In the genomic region with DNA sequence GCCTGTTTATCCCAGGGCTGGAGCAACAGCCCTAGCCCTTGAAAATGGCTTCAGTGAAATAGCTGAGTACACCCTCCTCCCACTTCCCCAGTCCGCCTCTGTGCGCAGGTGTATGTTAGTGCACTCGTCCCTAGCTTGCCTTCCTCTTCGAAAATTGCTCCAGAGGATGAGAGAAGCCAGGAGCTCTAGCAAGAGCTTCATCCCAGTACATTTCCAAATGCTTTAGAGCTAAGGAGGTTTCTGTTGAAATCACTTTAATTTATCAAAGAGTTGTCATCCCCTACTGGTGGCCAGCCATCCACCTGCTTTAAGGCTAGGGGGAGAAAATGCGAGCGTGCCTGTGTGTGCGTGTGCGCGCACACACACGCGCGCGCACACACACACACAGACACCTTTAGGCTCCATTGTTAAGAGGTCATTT, we compare ENCODE assay signal across 18 cellular contexts. TPM values are rescaled to one million over a fixed set of nuclear protein-coding genes. Genes with fewer than 3 reads are reported as not detected.
DNase-seq lines count a peak whose midpoint lies in the region; ATAC-seq, FAIRE-seq and TF ChIP-seq lines count a peak whose summit lies in the region.
"Had no signal": no experiment of that assay in that cellular context is flagged by ENCODE, and none has a peak within 500 bp of the region (broad histone marks: within the 10 kb centered on the region; RNA-seq: fewer than 3 reads in every experiment).

No MANE protein-coding gene starts in this region.

- H3K79me2 ChIP-seq in K562 (ENCODE audit: control insufficient read depth, insufficient read depth, low read length) (no peaks in the 10 kb centered on the region), neural cell (replicated peaks; ENCODE audit: insufficient read depth, low read length) (no peaks in the 10 kb centered on the region)

- H2AFZ ChIP-seq in K562 (ENCODE audit: low read depth, low read length) = 0 out of 2 replicates have a peak overlapping the region, but pooled peaks have one; percentile 61
- H2AFZ ChIP-seq in neural cell (ENCODE audit: low read depth, low read length) = no peak overlapping the region

- H3K36me3 Mint-ChIP-seq in IgD-negative memory B cell = no peaks in the 10 kb centered on the region

- H3K4me1 Mint-ChIP-seq in IgD-negative memory B cell = peaks cover 17 to 32% (median 29%) of the 10 kb centered on the region in 3 donors

- peak; percentile 80 for DNase-seq in NCI-H345 (lab: John Stamatoyannopoulos, UW)
- DNase-seq in K562 (ENCODE audit: extremely low read depth in 1 of 4, low spot score in 3 of 4) = no peak
- no peak for DNase-seq in DMS79 treated with DMSO at 0.1 percent for 48 hours (lab: John Stamatoyannopoulos, UW)
- DNase-seq: activated CD4-positive, alpha-beta T cell treated with anti-CD3 and anti-CD28 coated beads, Interleukin-2, amount 10 ng/mL, durations not matched to agents 7 days and 5 days; CD4-positive, alpha-beta T cell; NCI-H1048; Peyer's patch had no signal

- no peaks in the 10 kb centered on the region for H3K36me3 ChIP-seq in K562 (ENCODE audit: control insufficient read depth, insufficient read depth, low read length)
- no peaks in the 10 kb centered on the region for H3K36me3 ChIP-seq in neural cell (ENCODE audit: insufficient read depth, low read length)
- H3K36me3 ChIP-seq: Peyer's patch had no signal

- no peak for TF ChIP-seq CTCF in K562 (IDR thresholded peaks at IDR 0.05 in 2 of 3, conservative IDR thresholded peaks at IDR 0.05 in 1 of 3; ENCODE audit: insufficient read depth in 2 of 3, low read depth in 1 of 3, low read length in 3 of 3)
- TF ChIP-seq CTCF in neural cell (IDR thresholded peaks at IDR 0.05; ENCODE audit: poor library complexity, severe bottlenecking) = peak; percentile 25

- H3K9me2 ChIP-seq in neural cell (ENCODE audit: insufficient read depth, low read length) = no peaks in the 10 kb centered on the region

- peaks cover 11% of the 10 kb centered on the region for H3F3A ChIP-seq in neural cell (ENCODE audit: insufficient read depth, low read length, poor library complexity, severe bottlenecking)

- BruUV-seq in K562 (replicated peaks; lab: Mats Ljungman, UMichigan) = no TSS peak

- H3K27me3 ChIP-seq in K562 (ENCODE audit: control insufficient read depth in 2 of 2, insufficient read depth in 2 of 2, low read length in 2 of 2) = peaks cover 23 to 35% of the 10 kb centered on the region in 2 experiments
- peaks cover 87% of the 10 kb centered on the region for H3K27me3 ChIP-seq in neural cell (ENCODE audit: insufficient read depth, low read depth, low read length)

- FAIRE-seq in K562 (lab: Jason Lieb, UNC) = no peak

- H3K4me2 ChIP-seq in K562 (ENCODE audit: insufficient read depth, low read length) (0 out of 2 replicates have a peak overlapping the region, but pooled peaks have one; percentile 22), neural cell (ENCODE audit: low read length) (no peak overlapping the region)

- in situ Hi-C loops in K562 (cut with MboI) = no loop called here

- H3K4me1 ChIP-seq in K562 (replicated peaks in 1 of 2; ENCODE audit: control insufficient read depth in 2 of 2, insufficient read depth in 2 of 2, low read length in 2 of 2) = peaks cover 0 to 41% of the 10 kb centered on the region in 2 experiments; a peak in 3 of 5 replicates

- peak; percentile 47 for ATAC-seq in K562
- ATAC-seq in HG02970 (IDR thresholded peaks at IDR 0.05; ENCODE audit: low FRiP score, unreplicated experiment) = no peak
- no peak for ATAC-seq in HG02938 (IDR thresholded peaks at IDR 0.05; ENCODE audit: unreplicated experiment)
- ATAC-seq: HCT116 had no signal

- peak overlapping the region in 3 of 4 donors; percentile 77 to 96 (median 83) for H3K4me3 Mint-ChIP-seq in IgD-negative memory B cell
- H3K4me3 Mint-ChIP-seq: activated CD4-positive, alpha-beta T cell treated with anti-CD3 and anti-CD28 coated beads, Interleukin-2, amount 10 ng/mL, durations not matched to agents 7 days and 5 days; CD4-positive, alpha-beta T cell had no signal

- intact Hi-C loops in K562 (cut with micrococcal nuclease) = no loop called here

- no peak for TF ChIP-seq POLR2A in K562 (conservative IDR thresholded peaks at IDR 0.05)

- peaks cover 6% of the 10 kb centered on the region; the same call in 1 of the 2 replicates for H3K9me3 ChIP-seq in K562 (replicated peaks; ENCODE audit: control insufficient read depth, insufficient read depth, low read depth, low read length)
- no peaks in the 10 kb centered on the region for H3K9me3 ChIP-seq in neural cell (ENCODE audit: low read length)

- H3K27me3 Mint-ChIP-seq in IgD-negative memory B cell = peaks cover 74% of the 10 kb centered on the region

- H3K4me3 ChIP-seq in K562 (no peak overlapping the region), neural cell (ENCODE audit: low read length) (peak overlapping the region; percentile 44)
- H3K4me3 ChIP-seq: Peyer's patch, skin epidermis had no signal

- peaks cover 0 to 14% (median 0%) of the 10 kb centered on the region in 3 donors for H3K9me3 Mint-ChIP-seq in IgD-negative memory B cell
- H3K9me3 Mint-ChIP-seq: CD4-positive, alpha-beta T cell; nephron had no signal

- no peak overlapping the region for H3K27ac ChIP-seq in K562 (ENCODE audit: extremely low read depth, low read depth, low read length)
- H3K27ac ChIP-seq in neural cell (ENCODE audit: low read length) = no peak overlapping the region
- H3K27ac ChIP-seq: Peyer's patch, skin epidermis had no signal

- H3K9ac ChIP-seq in K562 (ENCODE audit: insufficient read depth in 1 of 2, low read depth in 2 of 2, low read length in 2 of 2) (no peak overlapping the region), neural cell (ENCODE audit: low read length) (peak overlapping the region; percentile 1)

- TF ChIP-seq EP300 in K562 (IDR thresholded peaks at IDR 0.05; ENCODE audit: low read length) = no peak
- TF ChIP-seq EP300 in neural cell (conservative IDR thresholded peaks at IDR 0.05; ENCODE audit: poor library complexity, severe bottlenecking) = no peak

- 40% methylated on average over 13 of the region's 13 CpGs for WGBS in K562 (ENCODE audit: insufficient coverage, low coverage, missing lambda C conversion rate)

- peak overlapping the region in 2 of 3 donors; percentile 69 to 91 for H3K27ac Mint-ChIP-seq in IgD-negative memory B cell
- H3K27ac Mint-ChIP-seq: activated CD4-positive, alpha-beta T cell treated with anti-CD3 and anti-CD28 coated beads, Interleukin-2, amount 10 ng/mL, durations not matched to agents 7 days and 5 days; CD4-positive, alpha-beta T cell; nephron had no signal

- CTCF ChIA-PET in K562 (lab: Yijun Ruan, JAX; ENCODE audit: low intra/inter-chr PET ratio) = no interaction called here

- POLR2A ChIA-PET in K562 (lab: Yijun Ruan, JAX) = interaction anchor here (0.6 to 1.7 kb wide), 2 partner anchors 9 to 50 kb away, joined by 3 to 4 read pairs; no protein-coding TSS in a partner anchor

- H4K20me1 ChIP-seq in K562 (replicated peaks; ENCODE audit: control insufficient read depth, insufficient read depth, low read length) (no peaks in the 10 kb centered on the region), neural cell (ENCODE audit: insufficient read depth) (no peaks in the 10 kb centered on the region)

- TF ChIP-seq RAD21 in K562 (CRISPR knock-in tag; conservative IDR thresholded peaks at IDR 0.05 in 1 of 2, IDR thresholded peaks at IDR 0.05 in 1 of 2) = no peak
- peak; percentile 27 for TF ChIP-seq RAD21 in neural cell (conservative IDR thresholded peaks at IDR 0.05)

- no peaks in the 10 kb centered on the region for H3K9me1 ChIP-seq in K562 (ENCODE audit: control insufficient read depth, insufficient read depth, low read length)

TF ChIP-seq in K562, 482 proteins besides CTCF, POLR2A, EP300 and RAD21:
- TF ChIP-seq SMARCC2 (IDR thresholded peaks at IDR 0.05; ENCODE audit: low read depth) (no peak), ZNF263 (CRISPR knock-in tag; IDR thresholded peaks at IDR 0.05; ENCODE audit: borderline replicate concordance) (0 out of 2 replicates have a peak, but pooled peaks have one; percentile 17), NRF1 (conservative IDR thresholded peaks at IDR 0.05 in 1 of 2, IDR thresholded peaks at IDR 0.05 in 1 of 2) (peak; percentile 36 to 51; a peak in 2 of 4 replicates)

TF ChIP-seq in neural cell, 6 proteins besides CTCF, POLR2A, EP300 and RAD21:
- no peak for TF ChIP-seq POLR2AphosphoS5 (IDR thresholded peaks at IDR 0.05)
- TF ChIP-seq SMC3 (conservative IDR thresholded peaks at IDR 0.05; ENCODE audit: poor library complexity) = peak; percentile 43

RNA-seq across cellular contexts. Expression of a gene that starts 5.4 kb away (rescaled TPM):
- polyA plus RNA-seq in IgD-negative memory B cell = not detected
- total RNA-seq in K562 (2011; cell fraction: chromatin; rRNA removed; ENCODE audit: low replicate concordance) = 0.74 and 0.99 TPM in 2 replicates
- 0.53 and 0.67 TPM in 2 replicates for total RNA-seq in K562 (2011; cell fraction: nucleolus; rRNA removed)
- 1.2 and 1.6 TPM in 2 replicates for total RNA-seq in K562 (2011; cell fraction: nucleoplasm; rRNA removed)
- 0.36 and 0.37 TPM in 2 replicates for total RNA-seq in K562 (2014; rRNA removed)
- 0.19 and 0.36 TPM in 2 replicates for total RNA-seq in K562 (2014; rRNA removed; fragmentation: Illumina TruSeq; extraction: Trizol)
- total RNA-seq in K562 (2015; rRNA removed; fragmentation: Illumina TruSeq; extraction: Trizol) = 0.40 and 0.45 TPM in 2 replicates
- total RNA-seq in K562 (2021) = 0.29 and 0.44 TPM in 2 replicates
- 0.46 and 0.70 TPM in 2 replicates for polyA plus RNA-seq in K562 (2011; rRNA removed)
- polyA plus RNA-seq in K562 (2011; cell fraction: cytosol; rRNA removed) = 0.31 and 0.34 TPM in 2 replicates
- polyA plus RNA-seq in K562 (2011; cell fraction: nucleus; rRNA removed) = 0.27 and 0.62 TPM in 2 replicates
- polyA plus RNA-seq in K562 (2012) = 0.11 and 0.25 TPM in 2 replicates
- 0.15 and 0.30 TPM in 2 replicates for polyA plus RNA-seq in K562 (2014; fragmentation: Illumina TruSeq; extraction: Trizol)
- under 1 TPM; 0.08 to 0.10 TPM for polyA plus RNA-seq in K562 (2014; fragmentation: Nextera tagmentation; extraction: Ambion mirVana)
- polyA plus RNA-seq in K562 (2014; rRNA removed) = 0.16 and 0.23 TPM in 2 replicates
- polyA minus RNA-seq in K562 (2011; rRNA and poly(A)+ RNA removed) = 0.32 and 0.84 TPM in 2 replicates
- polyA minus RNA-seq in K562 (2011; cell fraction: cytosol; rRNA and poly(A)+ RNA removed) = 0.48 and 1.1 TPM in 2 replicates
- 0.54 and 1.3 TPM in 2 replicates for polyA minus RNA-seq in K562 (2011; cell fraction: nucleus; rRNA and poly(A)+ RNA removed)
- polyA plus RNA-seq in neural cell = 35.3 and 35.7 TPM in 2 replicates
- polyA minus RNA-seq in neural cell = 111 and 124 TPM in 2 replicates
- total RNA-seq: activated CD4-positive, alpha-beta T cell treated with anti-CD3 and anti-CD28 coated beads, Interleukin-2, amount 10 ng/mL, durations not matched to agents 7 days and 5 days; CD4-positive, alpha-beta T cell; G401; HT-29; liver; Peyer's patch; T-helper 1 cell treated with Interleukin-12 subunit alpha and Interleukin-12 subunit beta and Interleukin-4 antibody, amounts not matched to agents 30 ng/mL and 1 ng/mL, for 36 hours had no signal
- polyA plus RNA-seq: liver had no signal

Comparison
In these comparisons a context has a peak if more than half of its experiments do, and no peak if none do; other contexts are left out.
1. RNA of a gene that starts 5.4 kb away (polyA plus RNA-seq): 35.3 to 35.7 TPM in neural cell; 0.08 to 0.70 TPM in K562 and not detected in IgD-negative memory B cell (single experiment); every median in the first group is over 10 times any median in the second.